In genomic region chr4:122378711-122379110, GRCh38 we compare ENCODE assay signal across 19 cellular contexts. TPM values are rescaled to one million over a fixed set of nuclear protein-coding genes. Genes with fewer than 3 reads are reported as not detected.
DNase-seq lines count a peak whose midpoint lies in the region; ATAC-seq and TF ChIP-seq lines count a peak whose summit lies in the region.
"Had no signal": no experiment of that assay in that cellular context is flagged by ENCODE, and none has a peak within 500 bp of the region (broad histone marks: within the 10 kb centered on the region; RNA-seq: fewer than 3 reads in every experiment).

ADAD1 (plus strand) TSS chr4:122379011; CDS start chr4:122380070, 1,059 bp downstream.

- no peak within 1 kb of the TSS for H4K8ac ChIP-seq in neuronal stem cell (ENCODE audit: low read depth, low read length)

- POLR2A ChIA-PET in activated CD8-positive, alpha-beta T cell treated with anti-CD3 and anti-CD28 coated beads for 36 hours (lab: Charles Lee): no interaction called here

- no peaks in the 10 kb centered on the region for H3K27me3 Mint-ChIP-seq in activated CD8-positive, alpha-beta T cell treated with anti-CD3 and anti-CD28 coated beads for 36 hours
- H3K27me3 Mint-ChIP-seq: CD4-positive, alpha-beta memory T cell had no signal

- no peaks in the 10 kb centered on the region for H3K9me3 Mint-ChIP-seq in activated CD8-positive, alpha-beta T cell treated with anti-CD3 and anti-CD28 coated beads for 36 hours

- no peak within 1 kb of the TSS for H4K91ac ChIP-seq in neuronal stem cell (ENCODE audit: low read depth, low read length, poor library complexity)

- H3K14ac ChIP-seq in neuronal stem cell (ENCODE audit: low read length): peak within 1 kb of the TSS; percentile 71

- H3K9me3 ChIP-seq in neuronal stem cell (replicated peaks in 1 of 2; ENCODE audit: control insufficient read depth in 2 of 2, insufficient read depth in 1 of 2, low read depth in 1 of 2, low read length in 2 of 2) (peaks cover 0 to 1% of the 10 kb centered on the region in 2 donors), esophagus muscularis mucosa (no peaks in the 10 kb centered on the region), left lung (peaks cover 0 to 15% of the 10 kb centered on the region in 2 donors)
- H3K9me3 ChIP-seq: BE2C, Caco-2 had no signal

- H3K36me3 Mint-ChIP-seq in activated CD8-positive, alpha-beta T cell treated with anti-CD3 and anti-CD28 coated beads for 36 hours (ENCODE audit: low read depth): no peaks in the 10 kb centered on the region
- H3K36me3 Mint-ChIP-seq: CD14-positive monocyte; CD4-positive, alpha-beta memory T cell; CD4-positive, CD25-positive, alpha-beta regulatory T cell had no signal

- H3K18ac ChIP-seq in neuronal stem cell (ENCODE audit: low read length): no peak within 1 kb of the TSS

- no peak within 1 kb of the TSS for H3K27ac Mint-ChIP-seq in activated CD8-positive, alpha-beta T cell treated with anti-CD3 and anti-CD28 coated beads for 36 hours
- H3K27ac Mint-ChIP-seq: CD14-positive monocyte; CD4-positive, CD25-positive, alpha-beta regulatory T cell had no signal

- H3K27ac ChIP-seq in neuronal stem cell (replicated peaks; ENCODE audit: low read length) (no peak within 1 kb of the TSS), esophagus muscularis mucosa (replicated peaks in 1 of 4) (no peak within 1 kb of the TSS), left lung (no peak within 1 kb of the TSS)
- H3K27ac ChIP-seq: BLaER1 had no signal

- WGBS in neuronal stem cell (ENCODE audit: extremely low coverage in 2 of 2, insufficient read length in 2 of 2, insufficient replicate concordance in 1 of 2), 2 donors: no CpG with 5 or more reads among the region's 7 CpGs
- WGBS in esophagus muscularis mucosa: 93% methylated on average over 7 of the region's 7 CpGs

- intact Hi-C loops in posterior vena cava (cut with DNase I) (no loop called here), esophagus muscularis mucosa (cut with DNase I) (no loop called here), left lung (cut with DNase I) (no loop called here)
- intact Hi-C loops in activated CD8-positive, alpha-beta T cell treated with anti-CD3 and anti-CD28 coated beads for 36 hours (cut with micrococcal nuclease): no loop called here

- H3K4me1 ChIP-seq in neuronal stem cell (ENCODE audit: control insufficient read depth in 2 of 2, insufficient read depth in 1 of 2, low read depth in 1 of 2, low read length in 2 of 2) (no peaks in the 10 kb centered on the region), esophagus muscularis mucosa (no peaks in the 10 kb centered on the region), left lung (no peaks in the 10 kb centered on the region)
- H3K4me1 ChIP-seq: BE2C, BLaER1, Caco-2 had no signal

- CTCF ChIA-PET in activated CD8-positive, alpha-beta T cell treated with anti-CD3 and anti-CD28 coated beads for 36 hours (lab: Charles Lee): no interaction called here

- H3K9ac ChIP-seq in neuronal stem cell (ENCODE audit: low read depth, low read length, poor library complexity): no peak within 1 kb of the TSS
- H3K9ac ChIP-seq: BLaER1 had no signal

- TF ChIP-seq EP300 in esophagus muscularis mucosa (IDR thresholded peaks at IDR 0.05): no peak

- TF ChIP-seq CTCF in esophagus muscularis mucosa (IDR thresholded peaks at IDR 0.05) (no peak), left lung (IDR thresholded peaks at IDR 0.05) (no peak)
- TF ChIP-seq CTCF in activated CD8-positive, alpha-beta T cell treated with anti-CD3 and anti-CD28 coated beads for 36 hours (IDR thresholded peaks at IDR 0.05): no peak

- no peak within 1 kb of the TSS for H2BK15ac ChIP-seq in neuronal stem cell (ENCODE audit: low read length)

- H2BK5ac ChIP-seq in neuronal stem cell (ENCODE audit: low read length): no peak within 1 kb of the TSS

- H2BK12ac ChIP-seq in neuronal stem cell (ENCODE audit: low read length): peak within 1 kb of the TSS; percentile 49

- H2AFZ ChIP-seq in neuronal stem cell (ENCODE audit: low read length): no peak within 1 kb of the TSS

- H3K27me3 ChIP-seq in neuronal stem cell (ENCODE audit: control insufficient read depth in 3 of 3, insufficient read depth in 3 of 3, low read depth in 1 of 3, low read length in 3 of 3): no peaks in the 10 kb centered on the region
- H3K27me3 ChIP-seq in esophagus muscularis mucosa: no peaks in the 10 kb centered on the region
- no peaks in the 10 kb centered on the region for H3K27me3 ChIP-seq in left lung
- H3K27me3 ChIP-seq: BE2C, BLaER1 had no signal

- no peaks in the 10 kb centered on the region for H3K4me1 Mint-ChIP-seq in activated CD8-positive, alpha-beta T cell treated with anti-CD3 and anti-CD28 coated beads for 36 hours (ENCODE audit: low read depth)
- H3K4me1 Mint-ChIP-seq: CD14-positive monocyte; CD4-positive, alpha-beta memory T cell; CD4-positive, CD25-positive, alpha-beta regulatory T cell had no signal

- H3K4me3 ChIP-seq in neuronal stem cell (ENCODE audit: low read length in 2 of 2) (no peak within 1 kb of the TSS), esophagus muscularis mucosa (no peak within 1 kb of the TSS), left lung (no peak within 1 kb of the TSS)
- H3K4me3 ChIP-seq: BLaER1 had no signal

- H3K4ac ChIP-seq in neuronal stem cell (ENCODE audit: low read length): no peak within 1 kb of the TSS

- TF ChIP-seq POLR2A in esophagus muscularis mucosa (IDR thresholded peaks at IDR 0.05; ENCODE audit: low read depth): no peak

- no peak for DNase-seq in neuronal stem cell (ENCODE audit: low spot score)
- peak; percentile 36 for DNase-seq in posterior vena cava (ENCODE audit: low spot score)
- DNase-seq in esophagus muscularis mucosa (ENCODE audit: extremely low spot score): no peak
- no peak for DNase-seq in left lung
- DNase-seq in activated CD8-positive, alpha-beta T cell treated with anti-CD3 and anti-CD28 coated beads for 36 hours: no peak
- DNase-seq: 8988T; ACHN; BE2C; C1 segment of cervical spinal cord; Caco-2; Calu3; CD4-positive, alpha-beta memory T cell; CD4-positive, CD25-positive, alpha-beta regulatory T cell; DMS79 treated with DMSO at 0.1 percent for 48 hours; GF-D8 had no signal

- no peak within 1 kb of the TSS for H3K4me3 Mint-ChIP-seq in activated CD8-positive, alpha-beta T cell treated with anti-CD3 and anti-CD28 coated beads for 36 hours
- H3K4me3 Mint-ChIP-seq: CD4-positive, alpha-beta memory T cell; CD4-positive, CD25-positive, alpha-beta regulatory T cell had no signal

- H3K4me2 ChIP-seq in neuronal stem cell (ENCODE audit: insufficient read depth, low read length, poor library complexity, severe bottlenecking): no peak within 1 kb of the TSS
- H3K4me2 ChIP-seq: BLaER1 had no signal

- no peaks in the 10 kb centered on the region for H3K79me1 ChIP-seq in neuronal stem cell (ENCODE audit: low read depth, low read length)

- no peak within 1 kb of the TSS for H2AK5ac ChIP-seq in neuronal stem cell (ENCODE audit: low read depth, low read length)

- no peak for ATAC-seq in left lung
- no peak for ATAC-seq in activated CD8-positive, alpha-beta T cell treated with anti-CD3 and anti-CD28 coated beads for 36 hours

- H3K36me3 ChIP-seq in neuronal stem cell (replicated peaks in 1 of 2; ENCODE audit: control insufficient read depth in 2 of 2, insufficient read depth in 2 of 2, low read length in 2 of 2): no peaks in the 10 kb centered on the region
- H3K36me3 ChIP-seq in esophagus muscularis mucosa: no peaks in the 10 kb centered on the region
- H3K36me3 ChIP-seq in left lung: no peaks in the 10 kb centered on the region
- H3K36me3 ChIP-seq: BE2C, BLaER1 had no signal

- H2BK120ac ChIP-seq in neuronal stem cell (ENCODE audit: low read depth, low read length): no peak within 1 kb of the TSS

- no peak within 1 kb of the TSS for H3K23ac ChIP-seq in neuronal stem cell (ENCODE audit: low read depth, low read length, poor library complexity)

RNA-seq across cellular contexts. Expression of gene ADAD1, which starts in this region (rescaled TPM):
- not detected for polyA plus RNA-seq in neuronal stem cell (2013, experiment 1 of 2)
- 0.01 TPM for polyA plus RNA-seq in neuronal stem cell (2013, experiment 2 of 2)
- total RNA-seq in posterior vena cava (not detected), esophagus muscularis mucosa (not detected), left lung (not detected)
- not detected for total RNA-seq in activated CD8-positive, alpha-beta T cell treated with anti-CD3 and anti-CD28 coated beads for 36 hours
- total RNA-seq: A673; Caco-2; Calu3; CD4-positive, alpha-beta memory T cell; CD4-positive, CD25-positive, alpha-beta regulatory T cell had no signal
- polyA plus RNA-seq: AG04450; CD14-positive monocyte; CD4-positive, alpha-beta memory T cell; CD4-positive, CD25-positive, alpha-beta regulatory T cell had no signal

Comparison
In these comparisons a context has a peak if more than half of its experiments do, and no peak if none do; other contexts are left out.
1. Peak in DNase-seq in posterior vena cava; RNA of the gene not detected or under 1 TPM.